10 cellular contexts compared by ENCODE assay signal in the genomic region with DNA sequence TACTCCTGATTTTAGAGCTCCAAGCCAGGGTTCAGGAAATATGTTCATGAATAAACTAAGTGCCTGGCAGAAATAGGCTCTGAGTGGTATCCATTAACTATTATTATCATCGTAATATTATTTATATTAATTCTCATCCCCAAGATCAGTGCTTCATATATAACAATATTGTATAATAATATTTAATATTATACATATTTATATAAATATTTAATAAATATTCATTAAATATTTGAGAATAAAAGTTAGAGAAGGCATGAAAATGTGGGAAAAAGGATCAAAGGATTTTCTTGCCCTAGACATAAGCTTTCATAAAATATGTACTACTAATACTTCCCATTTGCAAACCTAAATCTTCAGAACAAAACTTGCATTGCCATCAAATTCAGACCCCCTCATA.
"Had no signal": no experiment of that assay in that cellular context is flagged by ENCODE, and none has a peak within 500 bp of the region (broad histone marks: within the 10 kb centered on the region; RNA-seq: fewer than 3 reads in every experiment).

No MANE protein-coding gene starts in this region.

- H3K27ac ChIP-seq: GM23248 had no signal

- H3K4me3 Mint-ChIP-seq: GM23338, H9, HFFc6 had no signal

- FAIRE-seq: H1, H54 had no signal

- H3K9me3 Mint-ChIP-seq: H9 had no signal

- ATAC-seq: GM23338, HCT116 had no signal

- H3K27ac Mint-ChIP-seq: GM23338, HFFc6 had no signal

- DNase-seq: GM23248, GOT3, H7, H9, HCEC 1CT, HFFc6 had no signal
